Comparison of ENCODE assay signal across 1 cellular context in the genomic region with DNA sequence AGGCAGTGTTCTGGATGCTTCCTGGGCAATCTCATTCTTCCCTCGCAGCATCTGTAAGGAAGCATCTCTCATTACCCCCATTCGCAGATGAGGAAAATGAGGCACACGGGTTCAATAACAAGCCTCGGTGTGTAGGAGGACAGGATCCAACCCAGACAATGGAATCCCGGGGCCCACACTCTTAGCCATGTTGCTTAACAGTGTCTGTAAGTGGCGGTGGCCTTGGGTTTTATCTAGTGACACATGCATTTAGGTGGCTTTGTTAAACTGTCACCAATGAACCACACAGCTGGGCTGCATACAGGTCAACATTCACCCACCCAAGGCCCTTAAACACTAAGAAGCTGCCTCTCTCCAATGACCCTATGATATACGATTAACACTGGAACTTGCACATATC.
A peak's percentile ranks its signal among the peaks of the same experiment; 100 is the strongest.
TF ChIP-seq lines count a peak whose summit lies in the region.

No MANE protein-coding gene starts in this region.

TF ChIP-seq in HepG2, 621 proteins besides CTCF, POLR2A, EP300 and RAD21 (continued from another document and continues in another):
- TF ChIP-seq, protein P1, sequence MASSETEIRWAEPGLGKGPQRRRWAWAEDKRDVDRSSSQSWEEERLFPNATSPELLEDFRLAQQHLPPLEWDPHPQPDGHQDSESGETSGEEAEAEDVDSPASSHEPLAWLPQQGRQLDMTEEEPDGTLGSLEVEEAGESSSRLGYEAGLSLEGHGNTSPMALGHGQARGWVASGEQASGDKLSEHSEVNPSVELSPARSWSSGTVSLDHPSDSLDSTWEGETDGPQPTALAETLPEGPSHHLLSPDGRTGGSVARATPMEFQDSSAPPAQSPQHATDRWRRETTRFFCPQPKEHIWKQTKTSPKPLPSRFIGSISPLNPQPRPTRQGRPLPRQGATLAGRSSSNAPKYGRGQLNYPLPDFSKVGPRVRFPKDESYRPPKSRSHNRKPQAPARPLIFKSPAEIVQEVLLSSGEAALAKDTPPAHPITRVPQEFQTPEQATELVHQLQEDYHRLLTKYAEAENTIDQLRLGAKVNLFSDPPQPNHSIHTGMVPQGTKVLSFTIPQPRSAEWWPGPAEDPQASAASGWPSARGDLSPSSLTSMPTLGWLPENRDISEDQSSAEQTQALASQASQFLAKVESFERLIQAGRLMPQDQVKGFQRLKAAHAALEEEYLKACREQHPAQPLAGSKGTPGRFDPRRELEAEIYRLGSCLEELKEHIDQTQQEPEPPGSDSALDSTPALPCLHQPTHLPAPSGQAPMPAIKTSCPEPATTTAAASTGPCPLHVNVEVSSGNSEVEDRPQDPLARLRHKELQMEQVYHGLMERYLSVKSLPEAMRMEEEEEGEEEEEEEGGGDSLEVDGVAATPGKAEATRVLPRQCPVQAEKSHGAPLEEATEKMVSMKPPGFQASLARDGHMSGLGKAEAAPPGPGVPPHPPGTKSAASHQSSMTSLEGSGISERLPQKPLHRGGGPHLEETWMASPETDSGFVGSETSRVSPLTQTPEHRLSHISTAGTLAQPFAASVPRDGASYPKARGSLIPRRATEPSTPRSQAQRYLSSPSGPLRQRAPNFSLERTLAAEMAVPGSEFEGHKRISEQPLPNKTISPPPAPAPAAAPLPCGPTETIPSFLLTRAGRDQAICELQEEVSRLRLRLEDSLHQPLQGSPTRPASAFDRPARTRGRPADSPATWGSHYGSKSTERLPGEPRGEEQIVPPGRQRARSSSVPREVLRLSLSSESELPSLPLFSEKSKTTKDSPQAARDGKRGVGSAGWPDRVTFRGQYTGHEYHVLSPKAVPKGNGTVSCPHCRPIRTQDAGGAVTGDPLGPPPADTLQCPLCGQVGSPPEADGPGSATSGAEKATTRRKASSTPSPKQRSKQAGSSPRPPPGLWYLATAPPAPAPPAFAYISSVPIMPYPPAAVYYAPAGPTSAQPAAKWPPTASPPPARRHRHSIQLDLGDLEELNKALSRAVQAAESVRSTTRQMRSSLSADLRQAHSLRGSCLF (CRISPR knock-in tag; IDR thresholded peaks at IDR 0.05; ENCODE audit: borderline replicate concordance): no peak
- TF ChIP-seq AKAP8 (CRISPR knock-in tag; IDR thresholded peaks at IDR 0.05): no peak
- TF ChIP-seq U2AF2 (IDR thresholded peaks at IDR 0.05; ENCODE audit: low read depth, low read length): no peak
- TF ChIP-seq, protein P2, sequence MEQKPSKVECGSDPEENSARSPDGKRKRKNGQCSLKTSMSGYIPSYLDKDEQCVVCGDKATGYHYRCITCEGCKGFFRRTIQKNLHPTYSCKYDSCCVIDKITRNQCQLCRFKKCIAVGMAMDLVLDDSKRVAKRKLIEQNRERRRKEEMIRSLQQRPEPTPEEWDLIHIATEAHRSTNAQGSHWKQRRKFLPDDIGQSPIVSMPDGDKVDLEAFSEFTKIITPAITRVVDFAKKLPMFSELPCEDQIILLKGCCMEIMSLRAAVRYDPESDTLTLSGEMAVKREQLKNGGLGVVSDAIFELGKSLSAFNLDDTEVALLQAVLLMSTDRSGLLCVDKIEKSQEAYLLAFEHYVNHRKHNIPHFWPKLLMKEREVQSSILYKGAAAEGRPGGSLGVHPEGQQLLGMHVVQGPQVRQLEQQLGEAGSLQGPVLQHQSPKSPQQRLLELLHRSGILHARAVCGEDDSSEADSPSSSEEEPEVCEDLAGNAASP (CRISPR knock-in tag; IDR thresholded peaks at IDR 0.05; ENCODE audit: borderline replicate concordance): peak; percentile 94; the same call in 1 of the 2 replicates
- TF ChIP-seq FOXJ3 (CRISPR knock-in tag; IDR thresholded peaks at IDR 0.05; ENCODE audit: borderline replicate concordance): peak; percentile 54; the same call in 1 of the 2 replicates
- no peak; the same call in 1 of the 2 replicates for TF ChIP-seq ZNF792 (CRISPR knock-in tag; IDR thresholded peaks at IDR 0.05)
- TF ChIP-seq SSRP1 (CRISPR knock-in tag; IDR thresholded peaks at IDR 0.05): no peak
- no peak for TF ChIP-seq ZNF234 (CRISPR knock-in tag; conservative IDR thresholded peaks at IDR 0.05)
- no peak for TF ChIP-seq HOXA9 (CRISPR knock-in tag; IDR thresholded peaks at IDR 0.05; ENCODE audit: borderline replicate concordance)
- no peak for TF ChIP-seq PHF20 (CRISPR knock-in tag; IDR thresholded peaks at IDR 0.05)
- TF ChIP-seq, protein P3, sequence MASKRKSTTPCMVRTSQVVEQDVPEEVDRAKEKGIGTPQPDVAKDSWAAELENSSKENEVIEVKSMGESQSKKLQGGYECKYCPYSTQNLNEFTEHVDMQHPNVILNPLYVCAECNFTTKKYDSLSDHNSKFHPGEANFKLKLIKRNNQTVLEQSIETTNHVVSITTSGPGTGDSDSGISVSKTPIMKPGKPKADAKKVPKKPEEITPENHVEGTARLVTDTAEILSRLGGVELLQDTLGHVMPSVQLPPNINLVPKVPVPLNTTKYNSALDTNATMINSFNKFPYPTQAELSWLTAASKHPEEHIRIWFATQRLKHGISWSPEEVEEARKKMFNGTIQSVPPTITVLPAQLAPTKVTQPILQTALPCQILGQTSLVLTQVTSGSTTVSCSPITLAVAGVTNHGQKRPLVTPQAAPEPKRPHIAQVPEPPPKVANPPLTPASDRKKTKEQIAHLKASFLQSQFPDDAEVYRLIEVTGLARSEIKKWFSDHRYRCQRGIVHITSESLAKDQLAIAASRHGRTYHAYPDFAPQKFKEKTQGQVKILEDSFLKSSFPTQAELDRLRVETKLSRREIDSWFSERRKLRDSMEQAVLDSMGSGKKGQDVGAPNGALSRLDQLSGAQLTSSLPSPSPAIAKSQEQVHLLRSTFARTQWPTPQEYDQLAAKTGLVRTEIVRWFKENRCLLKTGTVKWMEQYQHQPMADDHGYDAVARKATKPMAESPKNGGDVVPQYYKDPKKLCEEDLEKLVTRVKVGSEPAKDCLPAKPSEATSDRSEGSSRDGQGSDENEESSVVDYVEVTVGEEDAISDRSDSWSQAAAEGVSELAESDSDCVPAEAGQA (IDR thresholded peaks at IDR 0.05; ENCODE audit: low read depth): no peak
- TF ChIP-seq, protein P3 (CRISPR knock-in tag; IDR thresholded peaks at IDR 0.05; ENCODE audit: borderline replicate concordance): no peak
- no peak for TF ChIP-seq FOXA1 (IDR thresholded peaks at IDR 0.05)
- TF ChIP-seq FOXA1 (CRISPR knock-in tag; IDR thresholded peaks at IDR 0.05): peak; percentile 71
- TF ChIP-seq, protein P4, sequence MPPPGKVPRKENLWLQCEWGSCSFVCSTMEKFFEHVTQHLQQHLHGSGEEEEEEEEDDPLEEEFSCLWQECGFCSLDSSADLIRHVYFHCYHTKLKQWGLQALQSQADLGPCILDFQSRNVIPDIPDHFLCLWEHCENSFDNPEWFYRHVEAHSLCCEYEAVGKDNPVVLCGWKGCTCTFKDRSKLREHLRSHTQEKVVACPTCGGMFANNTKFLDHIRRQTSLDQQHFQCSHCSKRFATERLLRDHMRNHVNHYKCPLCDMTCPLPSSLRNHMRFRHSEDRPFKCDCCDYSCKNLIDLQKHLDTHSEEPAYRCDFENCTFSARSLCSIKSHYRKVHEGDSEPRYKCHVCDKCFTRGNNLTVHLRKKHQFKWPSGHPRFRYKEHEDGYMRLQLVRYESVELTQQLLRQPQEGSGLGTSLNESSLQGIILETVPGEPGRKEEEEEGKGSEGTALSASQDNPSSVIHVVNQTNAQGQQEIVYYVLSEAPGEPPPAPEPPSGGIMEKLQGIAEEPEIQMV (CRISPR knock-in tag; IDR thresholded peaks at IDR 0.05; ENCODE audit: low read depth): 0 out of 2 replicates have a peak, but pooled peaks have one; percentile 27
- no peak for TF ChIP-seq DNMT3B (CRISPR knock-in tag; conservative IDR thresholded peaks at IDR 0.05)
- peak; percentile 30; the same call in 1 of the 2 replicates for TF ChIP-seq MYC (CRISPR knock-in tag; IDR thresholded peaks at IDR 0.05; ENCODE audit: borderline replicate concordance)
- TF ChIP-seq, protein P5, sequence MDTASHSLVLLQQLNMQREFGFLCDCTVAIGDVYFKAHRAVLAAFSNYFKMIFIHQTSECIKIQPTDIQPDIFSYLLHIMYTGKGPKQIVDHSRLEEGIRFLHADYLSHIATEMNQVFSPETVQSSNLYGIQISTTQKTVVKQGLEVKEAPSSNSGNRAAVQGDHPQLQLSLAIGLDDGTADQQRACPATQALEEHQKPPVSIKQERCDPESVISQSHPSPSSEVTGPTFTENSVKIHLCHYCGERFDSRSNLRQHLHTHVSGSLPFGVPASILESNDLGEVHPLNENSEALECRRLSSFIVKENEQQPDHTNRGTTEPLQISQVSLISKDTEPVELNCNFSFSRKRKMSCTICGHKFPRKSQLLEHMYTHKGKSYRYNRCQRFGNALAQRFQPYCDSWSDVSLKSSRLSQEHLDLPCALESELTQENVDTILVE (CRISPR knock-in tag; IDR thresholded peaks at IDR 0.05): peak; percentile 55; the same call in 1 of the 2 replicates
- TF ChIP-seq, protein P6, sequence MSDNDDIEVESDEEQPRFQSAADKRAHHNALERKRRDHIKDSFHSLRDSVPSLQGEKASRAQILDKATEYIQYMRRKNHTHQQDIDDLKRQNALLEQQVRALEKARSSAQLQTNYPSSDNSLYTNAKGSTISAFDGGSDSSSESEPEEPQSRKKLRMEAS (IDR thresholded peaks at IDR 0.05): peak; percentile 69
- TF ChIP-seq MXD4 (CRISPR knock-in tag; IDR thresholded peaks at IDR 0.05): peak; percentile 29; the same call in 1 of the 2 replicates
- TF ChIP-seq, protein P7, sequence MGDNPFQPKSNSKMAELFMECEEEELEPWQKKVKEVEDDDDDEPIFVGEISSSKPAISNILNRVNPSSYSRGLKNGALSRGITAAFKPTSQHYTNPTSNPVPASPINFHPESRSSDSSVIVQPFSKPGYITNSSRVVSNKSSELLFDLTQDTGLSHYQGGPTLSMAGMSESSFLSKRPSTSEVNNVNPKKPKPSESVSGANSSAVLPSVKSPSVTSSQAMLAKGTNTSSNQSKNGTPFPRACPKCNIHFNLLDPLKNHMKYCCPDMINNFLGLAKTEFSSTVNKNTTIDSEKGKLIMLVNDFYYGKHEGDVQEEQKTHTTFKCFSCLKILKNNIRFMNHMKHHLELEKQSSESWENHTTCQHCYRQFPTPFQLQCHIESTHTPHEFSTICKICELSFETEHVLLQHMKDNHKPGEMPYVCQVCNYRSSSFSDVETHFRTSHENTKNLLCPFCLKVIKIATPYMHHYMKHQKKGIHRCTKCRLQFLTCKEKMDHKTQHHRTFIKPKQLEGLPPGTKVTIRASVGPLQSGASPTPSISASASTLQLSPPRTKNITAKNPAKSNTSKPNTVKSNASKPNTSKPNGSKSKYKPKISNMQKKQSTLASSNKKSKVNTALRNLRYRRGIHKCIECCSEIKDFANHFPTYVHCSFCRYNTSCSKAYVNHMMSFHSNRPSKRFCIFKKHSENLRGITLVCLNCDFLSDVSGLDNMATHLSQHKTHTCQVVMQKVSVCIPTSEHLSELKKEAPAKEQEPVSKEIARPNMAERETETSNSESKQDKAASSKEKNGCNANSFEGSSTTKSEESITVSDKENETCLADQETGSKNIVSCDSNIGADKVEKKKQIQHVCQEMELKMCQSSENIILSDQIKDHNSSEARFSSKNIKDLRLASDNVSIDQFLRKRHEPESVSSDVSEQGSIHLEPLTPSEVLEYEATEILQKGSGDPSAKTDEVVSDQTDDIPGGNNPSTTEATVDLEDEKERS (CRISPR knock-in tag; IDR thresholded peaks at IDR 0.05): no peak
- TF ChIP-seq PHF21A (CRISPR knock-in tag; IDR thresholded peaks at IDR 0.05): peak; percentile 66
- no peak for TF ChIP-seq ZNF550 (CRISPR knock-in tag; IDR thresholded peaks at IDR 0.05; ENCODE audit: borderline replicate concordance)
- TF ChIP-seq SKI (IDR thresholded peaks at IDR 0.05; ENCODE audit: partially characterized antibody): peak; percentile 95
- TF ChIP-seq, protein P8, sequence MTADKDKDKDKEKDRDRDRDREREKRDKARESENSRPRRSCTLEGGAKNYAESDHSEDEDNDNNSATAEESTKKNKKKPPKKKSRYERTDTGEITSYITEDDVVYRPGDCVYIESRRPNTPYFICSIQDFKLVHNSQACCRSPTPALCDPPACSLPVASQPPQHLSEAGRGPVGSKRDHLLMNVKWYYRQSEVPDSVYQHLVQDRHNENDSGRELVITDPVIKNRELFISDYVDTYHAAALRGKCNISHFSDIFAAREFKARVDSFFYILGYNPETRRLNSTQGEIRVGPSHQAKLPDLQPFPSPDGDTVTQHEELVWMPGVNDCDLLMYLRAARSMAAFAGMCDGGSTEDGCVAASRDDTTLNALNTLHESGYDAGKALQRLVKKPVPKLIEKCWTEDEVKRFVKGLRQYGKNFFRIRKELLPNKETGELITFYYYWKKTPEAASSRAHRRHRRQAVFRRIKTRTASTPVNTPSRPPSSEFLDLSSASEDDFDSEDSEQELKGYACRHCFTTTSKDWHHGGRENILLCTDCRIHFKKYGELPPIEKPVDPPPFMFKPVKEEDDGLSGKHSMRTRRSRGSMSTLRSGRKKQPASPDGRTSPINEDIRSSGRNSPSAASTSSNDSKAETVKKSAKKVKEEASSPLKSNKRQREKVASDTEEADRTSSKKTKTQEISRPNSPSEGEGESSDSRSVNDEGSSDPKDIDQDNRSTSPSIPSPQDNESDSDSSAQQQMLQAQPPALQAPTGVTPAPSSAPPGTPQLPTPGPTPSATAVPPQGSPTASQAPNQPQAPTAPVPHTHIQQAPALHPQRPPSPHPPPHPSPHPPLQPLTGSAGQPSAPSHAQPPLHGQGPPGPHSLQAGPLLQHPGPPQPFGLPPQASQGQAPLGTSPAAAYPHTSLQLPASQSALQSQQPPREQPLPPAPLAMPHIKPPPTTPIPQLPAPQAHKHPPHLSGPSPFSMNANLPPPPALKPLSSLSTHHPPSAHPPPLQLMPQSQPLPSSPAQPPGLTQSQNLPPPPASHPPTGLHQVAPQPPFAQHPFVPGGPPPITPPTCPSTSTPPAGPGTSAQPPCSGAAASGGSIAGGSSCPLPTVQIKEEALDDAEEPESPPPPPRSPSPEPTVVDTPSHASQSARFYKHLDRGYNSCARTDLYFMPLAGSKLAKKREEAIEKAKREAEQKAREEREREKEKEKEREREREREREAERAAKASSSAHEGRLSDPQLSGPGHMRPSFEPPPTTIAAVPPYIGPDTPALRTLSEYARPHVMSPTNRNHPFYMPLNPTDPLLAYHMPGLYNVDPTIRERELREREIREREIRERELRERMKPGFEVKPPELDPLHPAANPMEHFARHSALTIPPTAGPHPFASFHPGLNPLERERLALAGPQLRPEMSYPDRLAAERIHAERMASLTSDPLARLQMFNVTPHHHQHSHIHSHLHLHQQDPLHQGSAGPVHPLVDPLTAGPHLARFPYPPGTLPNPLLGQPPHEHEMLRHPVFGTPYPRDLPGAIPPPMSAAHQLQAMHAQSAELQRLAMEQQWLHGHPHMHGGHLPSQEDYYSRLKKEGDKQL (CRISPR knock-in tag; IDR thresholded peaks at IDR 0.05; ENCODE audit: low read depth): peak; percentile 72; the same call in 1 of the 2 replicates
- TF ChIP-seq NCOA2 (CRISPR knock-in tag; IDR thresholded peaks at IDR 0.05): peak; percentile 88
- no peak for TF ChIP-seq ZNF766 (CRISPR knock-in tag; IDR thresholded peaks at IDR 0.05; ENCODE audit: borderline replicate concordance)
